ENCODE assay signal across 9 cellular contexts in genomic region chr4:88759039-88759631, GRCh38.
DNase-seq lines count a peak whose midpoint lies in the region; TF ChIP-seq lines count a peak whose summit lies in the region.
"Had no signal": no experiment of that assay in that cellular context is flagged by ENCODE, and none has a peak within 500 bp of the region (broad histone marks: within the 10 kb centered on the region; RNA-seq: fewer than 3 reads in every experiment).

No MANE protein-coding gene starts in this region.

- H3K4me3 Mint-ChIP-seq in CD14-positive monocyte, result no peak overlapping the region

- TF ChIP-seq CTCF in osteoblast (IDR thresholded peaks at IDR 0.05; ENCODE audit: extremely low read depth, low read depth, low read length) (no peak), CD14-positive monocyte (IDR thresholded peaks at IDR 0.05) (no peak)

- H3K36me3 ChIP-seq in osteoblast (ENCODE audit: insufficient read depth, low read length), result no peaks in the 10 kb centered on the region

- no peak overlapping the region for H3K4me3 ChIP-seq in osteoblast (ENCODE audit: insufficient read depth, low read length)
- H3K4me3 ChIP-seq: Peyer's patch had no signal

- H3K27me3 Mint-ChIP-seq in CD14-positive monocyte (ENCODE audit: low read depth in 3 of 3), result no peaks in the 10 kb centered on the region

- H3K4me2 ChIP-seq in osteoblast (ENCODE audit: insufficient read depth, low read length), result peak overlapping the region; percentile 43

- no peak overlapping the region for H3K27ac Mint-ChIP-seq in CD14-positive monocyte

- H3K9me3 ChIP-seq in osteoblast (ENCODE audit: low read depth, low read length), result no peaks in the 10 kb centered on the region
- H3K9me3 ChIP-seq: Peyer's patch had no signal

- no peak overlapping the region for H3K27ac ChIP-seq in osteoblast (ENCODE audit: low read depth, low read length)
- H3K27ac ChIP-seq: Peyer's patch had no signal

- H3K4me1 Mint-ChIP-seq in CD14-positive monocyte, result no peaks in the 10 kb centered on the region

- H3K9me3 Mint-ChIP-seq in CD14-positive monocyte, result peaks cover 0 to 2% (median 0%) of the 10 kb centered on the region in 7 donors

- DNase-seq in ELF-1 (ENCODE audit: low read depth, low spot score) (peak; percentile 38), NCI-H748 (lab: John Stamatoyannopoulos, UW; ENCODE audit: unreplicated experiment) (peak; percentile 63), fibroblast of gingiva (ENCODE audit: low read depth) (peak; percentile 79), osteoblast (ENCODE audit: insufficient read length, low spot score, missing footprints) (no peak), CD14-positive monocyte (ENCODE audit: low spot score) (no peak)
- DNase-seq in activated CD8-positive, alpha-beta memory T cell treated with anti-CD3 and anti-CD28 coated beads, Interleukin-2, amount 50 U/mL, for 48 hours, result no peak
- no peak for DNase-seq in stimulated activated CD4-positive, alpha-beta T cell treated with anti-CD3 and anti-CD28 coated beads, Interleukin-15, amount 100 ng/mL, for 24 hours
- no peak for DNase-seq in activated CD4-positive, alpha-beta T cell treated with anti-CD3 and anti-CD28 coated beads, Interleukin-2, amount 50 U/mL, for 48 hours
- DNase-seq: Peyer's patch had no signal

- H4K20me1 ChIP-seq in osteoblast (ENCODE audit: insufficient read depth, low read length), result no peaks in the 10 kb centered on the region

- peaks cover 68 to 72% of the 10 kb centered on the region in 2 donors for H3K36me3 Mint-ChIP-seq in CD14-positive monocyte

- H2AFZ ChIP-seq in osteoblast (ENCODE audit: low read length), result peak overlapping the region; percentile 7

- intact Hi-C loops in CD14-positive monocyte (cut with micrococcal nuclease), result no loop called here

- H3K4me1 ChIP-seq in osteoblast (ENCODE audit: insufficient read depth, low read length), result peaks cover 23% of the 10 kb centered on the region

- H3K79me2 ChIP-seq in osteoblast (ENCODE audit: insufficient read depth, low read length), result no peaks in the 10 kb centered on the region

- no peaks in the 10 kb centered on the region for H3K27me3 ChIP-seq in osteoblast (ENCODE audit: insufficient read depth, low read length)
- H3K27me3 ChIP-seq: Peyer's patch had no signal

Comparison
In these comparisons a context has a peak if more than half of its experiments do, and no peak if none do; other contexts are left out.
1. DNase-seq: peak in ELF-1 (single experiment), NCI-H748 (single experiment) and fibroblast of gingiva (single experiment); none in osteoblast (single experiment), CD14-positive monocyte (single experiment), activated CD8-positive, alpha-beta memory T cell treated with anti-CD3 and anti-CD28 coated beads, Interleukin-2, amount 50 U/mL, for 48 hours (single experiment), stimulated activated CD4-positive, alpha-beta T cell treated with anti-CD3 and anti-CD28 coated beads, Interleukin-15, amount 100 ng/mL, for 24 hours (single experiment) and activated CD4-positive, alpha-beta T cell treated with anti-CD3 and anti-CD28 coated beads, Interleukin-2, amount 50 U/mL, for 48 hours (0 of 2).